In genomic region chr7:75962607-75963382, GRCh38 we compare ENCODE assay signal across 10 cellular contexts. TPM values are rescaled to one million over a fixed set of nuclear protein-coding genes. Genes with fewer than 3 reads are reported as not detected.
DNase-seq lines count a peak whose midpoint lies in the region; ATAC-seq and TF ChIP-seq lines count a peak whose summit lies in the region.
"Had no signal": no experiment of that assay in that cellular context is flagged by ENCODE, and none has a peak within 500 bp of the region (broad histone marks: within the 10 kb centered on the region; RNA-seq: fewer than 3 reads in every experiment).

No MANE protein-coding gene starts in this region.

- H3K9me3 ChIP-seq in right cardiac atrium (ENCODE audit: control insufficient read depth, low read length): no peaks in the 10 kb centered on the region

- peaks cover 1% of the 10 kb centered on the region; the same call in 1 of the 2 replicates for H3K36me3 ChIP-seq in BJ (ENCODE audit: control insufficient read depth, insufficient read depth, low read length)

- peak; percentile 23 to 70 for ATAC-seq in right cardiac atrium
- ATAC-seq in HG03196 (IDR thresholded peaks at IDR 0.05; ENCODE audit: unreplicated experiment): no peak
- ATAC-seq: T-helper 17 cell had no signal

- H3K4me3 ChIP-seq in BJ (ENCODE audit: low read depth, low read length) (no peak overlapping the region), right cardiac atrium (ENCODE audit: low read length) (no peak overlapping the region)

- H3K27ac ChIP-seq in caudate nucleus (ENCODE audit: low read depth, low read length): peak overlapping the region; percentile 70
- peak overlapping the region; percentile 13 for H3K27ac ChIP-seq in right cardiac atrium (ENCODE audit: low read length)

- intact Hi-C loops in right cardiac atrium (cut with DNase I): loop anchor here in 1 of 4 donors (10.0 kb wide), 1 partner anchor 48 kb away; the partner anchor contains the start of gene POR

- 14% methylated on average over 18 of the region's 18 CpGs for WGBS in right cardiac atrium

- CTCF ChIA-PET in BJ (lab: Yijun Ruan, JAX): interaction anchor here (0.6 kb wide), 1 partner anchor 20 kb away, joined by 4 read pairs; no protein-coding TSS in a partner anchor

- DNase-seq in BJ (ENCODE audit: low read depth) (peak; percentile 49), caudate nucleus (lab: John Stamatoyannopoulos, UW) (peak in 19 of 61 donors; percentile 13 to 86 (median 43)), right cardiac atrium (peak; percentile 81 to 82 (median 82)), putamen (ENCODE audit: low spot score) (peak; percentile 76), T-helper 1 cell (no peak)
- no peak for DNase-seq in stimulated activated CD8-positive, alpha-beta memory T cell treated with anti-CD3 and anti-CD28 coated beads, Interleukin-4, amount 100 ng/mL, for 48 hours
- DNase-seq in activated CD4-positive, alpha-beta T cell treated with anti-CD3 and anti-CD28 coated beads for 48 hours: no peak
- DNase-seq: NCI-H446 treated with DMSO at 0.1 percent for 48 hours, T-helper 17 cell had no signal

- H3K27me3 ChIP-seq in BJ (ENCODE audit: control insufficient read depth, insufficient read depth, low read length): no peaks in the 10 kb centered on the region
- no peaks in the 10 kb centered on the region for H3K27me3 ChIP-seq in right cardiac atrium (ENCODE audit: control insufficient read depth, insufficient read depth)

- no peak for TF ChIP-seq CTCF in BJ (IDR thresholded peaks at IDR 0.05; ENCODE audit: insufficient read depth, low read depth, low read length)

- peaks cover 11% of the 10 kb centered on the region for H3K4me1 ChIP-seq in right cardiac atrium (ENCODE audit: control insufficient read depth, insufficient read depth, low read length)

- POLR2A ChIA-PET in BJ (lab: Charles Lee): no interaction called here

RNA-seq across cellular contexts. Expression of gene TMEM120A, which starts 31.6 kb away (rescaled TPM):
- polyA plus RNA-seq in BJ (2011; rRNA removed): 59.9 and 75.2 TPM in 2 replicates
- polyA minus RNA-seq in BJ (2011; rRNA and poly(A)+ RNA removed): 37.3 and 46.8 TPM in 2 replicates
- 100 to 1,000 TPM in 1 of 4 donors, 10 to 100 TPM in 3; 67.7 to 111 (median 82.3) TPM for total RNA-seq in right cardiac atrium
- polyA plus RNA-seq in right cardiac atrium: 88.7 TPM

RNA-seq across cellular contexts. Expression of gene POR, which starts 47.8 kb away (rescaled TPM):
- polyA plus RNA-seq in BJ (2011; rRNA removed) (35.3 and 63.4 TPM in 2 replicates), right cardiac atrium (47.4 TPM)
- polyA minus RNA-seq in BJ (2011; rRNA and poly(A)+ RNA removed): 34.2 and 62.3 TPM in 2 replicates
- total RNA-seq in right cardiac atrium: 100 to 1,000 TPM in 1 of 4 donors, 10 to 100 TPM in 3; 59.8 to 122 (median 62.7) TPM

Comparison
In these comparisons a context has a peak if more than half of its experiments do, and no peak if none do; other contexts are left out.
1. DNase-seq: peak in BJ (single experiment), right cardiac atrium (3 of 3) and putamen (single experiment); none in T-helper 1 cell (0 of 5), stimulated activated CD8-positive, alpha-beta memory T cell treated with anti-CD3 and anti-CD28 coated beads, Interleukin-4, amount 100 ng/mL, for 48 hours (single experiment) and activated CD4-positive, alpha-beta T cell treated with anti-CD3 and anti-CD28 coated beads for 48 hours (single experiment).